In the genomic region with DNA sequence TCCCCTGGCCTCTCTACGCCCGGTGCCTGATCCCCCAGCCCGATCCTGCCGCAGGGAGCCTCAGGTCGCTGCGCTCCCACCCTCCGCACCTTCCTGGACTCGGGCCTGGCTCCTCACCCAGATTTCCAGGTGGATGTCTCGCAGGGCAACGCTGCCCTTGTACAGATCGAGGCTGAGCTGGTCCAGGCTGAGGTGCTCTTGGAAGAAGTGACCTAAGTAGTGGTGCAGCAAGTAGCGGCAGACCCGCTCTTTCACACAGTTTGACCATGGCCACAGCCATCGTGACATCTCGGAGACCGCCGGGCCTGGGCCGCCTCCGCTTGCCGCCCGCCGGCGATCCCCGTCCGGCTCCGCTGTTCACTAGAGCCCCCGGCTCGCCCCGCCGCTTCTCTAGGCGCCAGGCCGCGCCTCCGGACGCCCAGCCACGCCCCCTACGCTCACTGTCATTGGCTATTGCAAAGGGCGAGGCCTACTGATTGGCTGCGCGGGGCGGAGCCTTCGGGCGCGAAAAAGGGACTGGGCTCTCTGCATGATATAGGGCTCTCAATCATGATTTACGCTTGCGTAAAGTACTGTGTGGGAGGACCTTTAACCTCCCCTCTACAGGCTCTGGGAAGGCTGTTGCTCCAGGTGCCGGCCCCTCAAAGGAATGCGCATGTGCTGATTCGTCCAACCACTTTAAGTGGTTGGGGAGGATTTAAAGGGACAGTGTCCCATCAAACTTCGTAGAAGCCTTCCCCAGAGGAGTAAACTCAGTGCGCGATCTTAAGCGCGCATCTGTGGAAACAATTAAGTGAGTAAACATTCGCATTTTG, we compare ENCODE assay signal across 8 cellular contexts. TPM values are rescaled to one million over a fixed set of nuclear protein-coding genes. Genes with fewer than 3 reads are reported as not detected.
DNase-seq lines count a peak whose midpoint lies in the region; ATAC-seq and TF ChIP-seq lines count a peak whose summit lies in the region.

Gene ATG2A, minus strand, starts transcription at position 362 of the 815 bp plus-strand sequence. Its CDS starts 74 bp downstream, at position 288.

- H3K27me3 Mint-ChIP-seq in activated naive CD4-positive, alpha-beta T cell treated with anti-CD3 and anti-CD28 coated beads, Interleukin-2, amount 50 U/mL, for 24 hours: no peaks in the 10 kb centered on the region

- H3K36me3 ChIP-seq in GM06990 (ENCODE audit: control insufficient read depth, insufficient read depth, low read length) (peaks cover 11% of the 10 kb centered on the region), suprapubic skin (peaks cover 23% of the 10 kb centered on the region)

- ATAC-seq in HG02588 (IDR thresholded peaks at IDR 0.05; ENCODE audit: unreplicated experiment) (peak; percentile 94), SK-N-SH treated with all-trans-retinoic acid at 6 μM for 48 hours (peak; percentile 97)

- peak; percentile 62 to 76 for TF ChIP-seq POLR2A in suprapubic skin (IDR thresholded peaks at IDR 0.05)

- H3K4me1 Mint-ChIP-seq in activated naive CD4-positive, alpha-beta T cell treated with anti-CD3 and anti-CD28 coated beads, Interleukin-2, amount 50 U/mL, for 24 hours: peaks cover 26% of the 10 kb centered on the region

- H3K4me3 ChIP-seq in GM06990 (replicated peaks; ENCODE audit: low read depth, low read length) (peak within 1 kb of the TSS; percentile 99), suprapubic skin (peak within 1 kb of the TSS; percentile 93)

- under 1% methylated on average over 28 of the region's 55 CpGs for WGBS in suprapubic skin

- no peaks in the 10 kb centered on the region for H3K36me3 Mint-ChIP-seq in activated naive CD4-positive, alpha-beta T cell treated with anti-CD3 and anti-CD28 coated beads, Interleukin-2, amount 50 U/mL, for 24 hours

- H3K27ac ChIP-seq in suprapubic skin: peak within 1 kb of the TSS; percentile 81

- H3K9me3 ChIP-seq in suprapubic skin: no peaks in the 10 kb centered on the region

- H3K27me3 ChIP-seq in GM06990 (replicated peaks; ENCODE audit: control insufficient read depth, insufficient read depth, low read length) (no peaks in the 10 kb centered on the region), suprapubic skin (no peaks in the 10 kb centered on the region)

- no peaks in the 10 kb centered on the region for H3K9me3 Mint-ChIP-seq in activated naive CD4-positive, alpha-beta T cell treated with anti-CD3 and anti-CD28 coated beads, Interleukin-2, amount 50 U/mL, for 24 hours

- peak within 1 kb of the TSS; percentile 90 for H3K27ac Mint-ChIP-seq in activated naive CD4-positive, alpha-beta T cell treated with anti-CD3 and anti-CD28 coated beads, Interleukin-2, amount 50 U/mL, for 24 hours

- TF ChIP-seq EP300 in suprapubic skin (IDR thresholded peaks at IDR 0.05): no peak

- H3K4me1 ChIP-seq in suprapubic skin: peaks cover 34% of the 10 kb centered on the region

- H3K4me3 Mint-ChIP-seq in activated naive CD4-positive, alpha-beta T cell treated with anti-CD3 and anti-CD28 coated beads, Interleukin-2, amount 50 U/mL, for 24 hours: peak within 1 kb of the TSS; percentile 92

- no peak for TF ChIP-seq CTCF in GM06990 (IDR thresholded peaks at IDR 0.05; ENCODE audit: insufficient read depth, low read length, poor library complexity, severe bottlenecking)
- TF ChIP-seq CTCF in suprapubic skin (IDR thresholded peaks at IDR 0.05): no peak

- DNase-seq in GM06990 (ENCODE audit: extremely low read depth, insufficient read length) (peak; percentile 98), NCI-H1092 (lab: John Stamatoyannopoulos, UW) (peak; percentile 100), globus pallidus (ENCODE audit: low spot score) (peak; percentile 100), nucleus accumbens (lab: John Stamatoyannopoulos, UW) (peak; percentile 82 to 99 (median 98)), suprapubic skin (ENCODE audit: low spot score in 2 of 2) (peak; percentile 99 to 100)

TF ChIP-seq in SK-N-SH treated with all-trans-retinoic acid at 6 μM for 48 hours, 23 proteins besides CTCF, POLR2A, EP300 and RAD21:
- TF ChIP-seq, protein P1, sequence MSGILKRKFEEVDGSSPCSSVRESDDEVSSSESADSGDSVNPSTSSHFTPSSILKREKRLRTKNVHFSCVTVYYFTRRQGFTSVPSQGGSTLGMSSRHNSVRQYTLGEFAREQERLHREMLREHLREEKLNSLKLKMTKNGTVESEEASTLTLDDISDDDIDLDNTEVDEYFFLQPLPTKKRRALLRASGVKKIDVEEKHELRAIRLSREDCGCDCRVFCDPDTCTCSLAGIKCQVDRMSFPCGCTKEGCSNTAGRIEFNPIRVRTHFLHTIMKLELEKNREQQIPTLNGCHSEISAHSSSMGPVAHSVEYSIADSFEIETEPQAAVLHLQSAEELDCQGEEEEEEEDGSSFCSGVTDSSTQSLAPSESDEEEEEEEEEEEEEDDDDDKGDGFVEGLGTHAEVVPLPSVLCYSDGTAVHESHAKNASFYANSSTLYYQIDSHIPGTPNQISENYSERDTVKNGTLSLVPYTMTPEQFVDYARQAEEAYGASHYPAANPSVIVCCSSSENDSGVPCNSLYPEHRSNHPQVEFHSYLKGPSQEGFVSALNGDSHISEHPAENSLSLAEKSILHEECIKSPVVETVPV (CRISPR knock-in tag; IDR thresholded peaks at IDR 0.05): no peak
- no peak for TF ChIP-seq ISL1 (CRISPR knock-in tag; IDR thresholded peaks at IDR 0.05)
- no peak for TF ChIP-seq CSDC2 (CRISPR knock-in tag; IDR thresholded peaks at IDR 0.05)
- no peak for TF ChIP-seq PPARA (CRISPR knock-in tag; IDR thresholded peaks at IDR 0.05; ENCODE audit: borderline replicate concordance)
- no peak for TF ChIP-seq TOX (CRISPR knock-in tag; IDR thresholded peaks at IDR 0.05; ENCODE audit: borderline replicate concordance)
- no peak for TF ChIP-seq ZC3H10 (CRISPR knock-in tag; IDR thresholded peaks at IDR 0.05)
- TF ChIP-seq RARB (CRISPR knock-in tag; IDR thresholded peaks at IDR 0.05): no peak
- no peak for TF ChIP-seq ZFP3 (CRISPR knock-in tag; IDR thresholded peaks at IDR 0.05)
- TF ChIP-seq ZNF70 (CRISPR knock-in tag; IDR thresholded peaks at IDR 0.05): no peak
- no peak for TF ChIP-seq BACH2 (CRISPR knock-in tag; IDR thresholded peaks at IDR 0.05; ENCODE audit: borderline replicate concordance)
- no peak for TF ChIP-seq OSR1 (CRISPR knock-in tag; IDR thresholded peaks at IDR 0.05)
- TF ChIP-seq SNAI2 (CRISPR knock-in tag; IDR thresholded peaks at IDR 0.05): no peak
- TF ChIP-seq TCF4 (CRISPR knock-in tag; IDR thresholded peaks at IDR 0.05; ENCODE audit: borderline replicate concordance): no peak
- no peak for TF ChIP-seq ZFP30 (CRISPR knock-in tag; IDR thresholded peaks at IDR 0.05)
- no peak for TF ChIP-seq ARNTL (CRISPR knock-in tag; IDR thresholded peaks at IDR 0.05; ENCODE audit: borderline replicate concordance, low read depth)
- no peak for TF ChIP-seq ZNF565 (CRISPR knock-in tag; conservative IDR thresholded peaks at IDR 0.05; ENCODE audit: low read depth)
TF ChIP-seq in SK-N-SH treated with all-trans-retinoic acid at 6 μM for 48 hours: peak in this region for 0.

RNA-seq across cellular contexts. Expression of gene ATG2A, which starts in this region (rescaled TPM):
- 10 to 100 TPM; 69.5 to 82.2 (median 76.0) TPM for total RNA-seq in suprapubic skin

Comparison
In these comparisons a context has a peak if more than half of its experiments do, and no peak if none do; other contexts are left out.
1. Peak in every context shown above with its lines: DNase-seq, ATAC-seq, H3K4me3 ChIP-seq and H3K27ac ChIP-seq.